Comparison of ENCODE assay signal across 8 cellular contexts in the genomic region with DNA sequence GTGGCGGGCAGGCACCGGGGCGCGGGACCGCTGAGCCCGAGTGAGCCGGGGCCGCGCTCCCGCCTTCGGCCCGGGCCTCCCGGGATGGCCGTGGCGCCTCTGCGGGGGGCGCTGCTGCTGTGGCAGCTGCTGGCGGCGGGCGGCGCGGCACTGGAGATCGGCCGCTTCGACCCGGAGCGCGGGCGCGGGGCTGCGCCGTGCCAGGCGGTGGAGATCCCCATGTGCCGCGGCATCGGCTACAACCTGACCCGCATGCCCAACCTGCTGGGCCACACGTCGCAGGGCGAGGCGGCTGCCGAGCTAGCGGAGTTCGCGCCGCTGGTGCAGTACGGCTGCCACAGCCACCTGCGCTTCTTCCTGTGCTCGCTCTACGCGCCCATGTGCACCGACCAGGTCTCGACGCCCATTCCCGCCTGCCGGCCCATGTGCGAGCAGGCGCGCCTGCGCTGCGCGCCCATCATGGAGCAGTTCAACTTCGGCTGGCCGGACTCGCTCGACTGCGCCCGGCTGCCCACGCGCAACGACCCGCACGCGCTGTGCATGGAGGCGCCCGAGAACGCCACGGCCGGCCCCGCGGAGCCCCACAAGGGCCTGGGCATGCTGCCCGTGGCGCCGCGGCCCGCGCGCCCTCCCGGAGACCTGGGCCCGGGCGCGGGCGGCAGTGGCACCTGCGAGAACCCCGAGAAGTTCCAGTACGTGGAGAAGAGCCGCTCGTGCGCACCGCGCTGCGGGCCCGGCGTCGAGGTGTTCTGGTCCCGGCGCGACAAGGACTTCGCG. TPM values are rescaled to one million over a fixed set of nuclear protein-coding genes. Genes with fewer than 3 reads are reported as not detected.
DNase-seq lines count a peak whose midpoint lies in the region; ATAC-seq, FAIRE-seq and TF ChIP-seq lines count a peak whose summit lies in the region.

No MANE protein-coding gene starts in this region.

- peak; percentile 4 for ATAC-seq in GM19372 (IDR thresholded peaks at IDR 0.05; ENCODE audit: low read depth, unreplicated experiment)
- peak; percentile 27 for ATAC-seq in foreskin keratinocyte

- H3K4me3 ChIP-seq in AG04450 (ENCODE audit: low read depth, low read length) (peak overlapping the region; percentile 57), Peyer's patch (peak overlapping the region; percentile 24 to 57 (median 49)), tibial artery (peak overlapping the region; percentile 38 to 49)

- CTCF ChIA-PET in AG04450 (lab: Charles Lee): no interaction called here

- no peak overlapping the region for H3K27ac ChIP-seq in AG04450 (ENCODE audit: low read depth, low read length)
- no peak overlapping the region for H3K27ac ChIP-seq in Peyer's patch
- no peak overlapping the region for H3K27ac ChIP-seq in foreskin keratinocyte
- no peak overlapping the region for H3K27ac ChIP-seq in tibial artery

- H3K36me3 ChIP-seq in Peyer's patch (no peaks in the 10 kb centered on the region), tibial artery (peaks cover 0 to 6% (median under 1%) of the 10 kb centered on the region in 3 donors)

- peaks cover 0 to 5% (median 0%) of the 10 kb centered on the region in 4 donors for H3K4me1 ChIP-seq in Peyer's patch
- H3K4me1 ChIP-seq in foreskin keratinocyte: no peaks in the 10 kb centered on the region
- H3K4me1 ChIP-seq in tibial artery: peaks cover 0 to 11% (median 8%) of the 10 kb centered on the region in 4 donors

- DNase-seq in AG04450 (ENCODE audit: low read depth, low spot score): no peak
- no peak for DNase-seq in Peyer's patch
- DNase-seq in foreskin keratinocyte: no peak
- DNase-seq in tibial artery: no peak
- no peak for DNase-seq in kidney tubule cell (ENCODE audit: low spot score)
- no peak for DNase-seq in frontal cortex (ENCODE audit: low spot score in 2 of 2)
- no peak for DNase-seq in NCI-H446 treated with DMSO at 0.1 percent for 48 hours (lab: John Stamatoyannopoulos, UW)

- FAIRE-seq in frontal cortex (lab: Jason Lieb, UNC): no peak

- peaks cover 17% of the 10 kb centered on the region; the same call in 1 of the 2 replicates for H3K9me3 ChIP-seq in AG04450 (ENCODE audit: control insufficient read depth, insufficient read depth, low read length)
- peaks cover 0 to 9% (median 0%) of the 10 kb centered on the region in 4 donors for H3K9me3 ChIP-seq in Peyer's patch
- H3K9me3 ChIP-seq in tibial artery: peaks cover 0 to 6% (median 0%) of the 10 kb centered on the region in 3 donors

- intact Hi-C loops in tibial artery (cut with DNase I; ENCODE audit: low total_unique reads): loop anchor here (10.0 kb wide), 1 partner anchor 89 kb away; no protein-coding TSS in a partner anchor

- no peak for TF ChIP-seq CTCF in AG04450 (IDR thresholded peaks at IDR 0.05; ENCODE audit: low read depth, low read length)
- no peak for TF ChIP-seq CTCF in Peyer's patch (IDR thresholded peaks at IDR 0.05)
- no peak for TF ChIP-seq CTCF in foreskin keratinocyte (conservative IDR thresholded peaks at IDR 0.05)
- no peak for TF ChIP-seq CTCF in tibial artery (IDR thresholded peaks at IDR 0.05)

- POLR2A ChIA-PET in AG04450 (lab: Yijun Ruan, JAX): no interaction called here

- H3K27me3 ChIP-seq in AG04450 (ENCODE audit: control insufficient read depth, insufficient read depth, low read length) (no peaks in the 10 kb centered on the region), Peyer's patch (no peaks in the 10 kb centered on the region), foreskin keratinocyte (peaks cover 6% of the 10 kb centered on the region), tibial artery (peaks cover 0 to 62% of the 10 kb centered on the region in 2 donors)

- TF ChIP-seq POLR2A in Peyer's patch (IDR thresholded peaks at IDR 0.05): no peak

RNA-seq across cellular contexts. Expression of gene FZD9, which starts 0.5 kb away (rescaled TPM):
- polyA plus RNA-seq in AG04450 (2011; rRNA removed): 0.56 and 1.2 TPM in 2 replicates
- polyA minus RNA-seq in AG04450 (2011; rRNA and poly(A)+ RNA removed): 0.60 and 0.61 TPM in 2 replicates
- 1 to 10 TPM in 2 of 4 donors, under 1 TPM in 1, not detected in 1; 0.88 to 3.8 (median 1.2) TPM for total RNA-seq in Peyer's patch
- total RNA-seq in foreskin keratinocyte: 0.25 and 0.34 TPM in 2 replicates
- polyA plus RNA-seq in foreskin keratinocyte: 0.32 and 0.41 TPM in 2 replicates
- total RNA-seq in frontal cortex: 5.3 TPM
